22 cellular contexts compared by ENCODE assay signal in genomic region chr6:45730232-45730631, GRCh38.
A peak's percentile ranks its signal among the peaks of the same experiment; 100 is the strongest.
DNase-seq lines count a peak whose midpoint lies in the region; ATAC-seq and TF ChIP-seq lines count a peak whose summit lies in the region.
"Had no signal": no experiment of that assay in that cellular context is flagged by ENCODE, and none has a peak within 500 bp of the region (broad histone marks: within the 10 kb centered on the region; RNA-seq: fewer than 3 reads in every experiment).

No MANE protein-coding gene starts in this region.

- CTCF ChIA-PET in HEK293 (lab: Yijun Ruan, JAX), result no interaction called here

- ATAC-seq in Right ventricle myocardium superior (ENCODE audit: poor library complexity) (peak; percentile 58), left ventricle myocardium superior (peak; percentile 47), GM18498 (IDR thresholded peaks at IDR 0.05; ENCODE audit: unreplicated experiment) (no peak), HG02938 (IDR thresholded peaks at IDR 0.05; ENCODE audit: unreplicated experiment) (no peak)
- ATAC-seq: A549 had no signal

- H4K20me1 ChIP-seq in osteoblast (ENCODE audit: insufficient read depth, low read length), result no peaks in the 10 kb centered on the region
- H4K20me1 ChIP-seq: BLaER1 treated with 17β-estradiol and CSF1 and Interleukin-3, amounts not matched to agents 10 nM and 100 nM had no signal

- H3K4me1 ChIP-seq in HEK293 (ENCODE audit: control insufficient read depth, insufficient read depth, low read length), result no peaks in the 10 kb centered on the region
- H3K4me1 ChIP-seq in osteoblast (ENCODE audit: insufficient read depth, low read length), result no peaks in the 10 kb centered on the region
- H3K4me1 ChIP-seq: A549; BE2C; BLaER1 treated with 17β-estradiol and CSF1 and Interleukin-3, amounts not matched to agents 10 nM and 100 nM had no signal

- H2AFZ ChIP-seq in osteoblast (ENCODE audit: low read length), result no peak overlapping the region

- DNase-seq in Right ventricle myocardium superior (no peak), cardiac septum (ENCODE audit: low spot score) (no peak), left ventricle myocardium superior (no peak), osteoblast (ENCODE audit: insufficient read length, low spot score, missing footprints) (peak; percentile 3)
- DNase-seq: 8988T; ACHN; AML-193; BE2C; Calu3; CD4-positive, alpha-beta T cell; CD8-positive, alpha-beta memory T cell; COR-L47; DMS53; DMS79 treated with DMSO at 0.1 percent for 48 hours; GF-D8; H7; HCEC 1CT had no signal

- TF ChIP-seq CTCF in HEK293 (tag by site-specific recombination; IDR thresholded peaks at IDR 0.05), result no peak
- no peak for TF ChIP-seq CTCF in osteoblast (IDR thresholded peaks at IDR 0.05; ENCODE audit: extremely low read depth, low read depth, low read length)

- H3K4me2 ChIP-seq in osteoblast (ENCODE audit: insufficient read depth, low read length), result no peak overlapping the region
- H3K4me2 ChIP-seq: A549; BLaER1 treated with 17β-estradiol and CSF1 and Interleukin-3, amounts not matched to agents 10 nM and 100 nM had no signal

- H3K36me3 ChIP-seq in HEK293 (ENCODE audit: control insufficient read depth in 2 of 2, insufficient read depth in 1 of 2, low read length in 2 of 2) (no peaks in the 10 kb centered on the region), osteoblast (ENCODE audit: insufficient read depth, low read length) (no peaks in the 10 kb centered on the region)
- H3K36me3 ChIP-seq: BE2C; BLaER1 treated with 17β-estradiol and CSF1 and Interleukin-3, amounts not matched to agents 10 nM and 100 nM had no signal

- H3K9me3 ChIP-seq in HEK293 (ENCODE audit: control insufficient read depth, insufficient read depth, low read depth, low read length) (no peaks in the 10 kb centered on the region), osteoblast (ENCODE audit: low read depth, low read length) (no peaks in the 10 kb centered on the region)
- H3K9me3 ChIP-seq: A549; BE2C; BLaER1 treated with 17β-estradiol and CSF1 and Interleukin-3, amounts not matched to agents 10 nM and 100 nM had no signal

- intact Hi-C loops in Right ventricle myocardium superior (cut with DNase I), result no loop called here
- intact Hi-C loops in cardiac septum (cut with DNase I), result no loop called here
- intact Hi-C loops in left ventricle myocardium superior (cut with micrococcal nuclease), result no loop called here

- H3K79me2 ChIP-seq in osteoblast (ENCODE audit: insufficient read depth, low read length), result no peaks in the 10 kb centered on the region

- POLR2A ChIA-PET in HEK293 (lab: Yijun Ruan, JAX), result no interaction called here

- peaks cover 14% of the 10 kb centered on the region for H3K27me3 ChIP-seq in osteoblast (ENCODE audit: insufficient read depth, low read length)
- H3K27me3 ChIP-seq: BE2C; BLaER1 treated with 17β-estradiol and CSF1 and Interleukin-3, amounts not matched to agents 10 nM and 100 nM had no signal

- no peak overlapping the region for H3K4me3 ChIP-seq in HEK293 (ENCODE audit: low read depth, low read length)
- no peak overlapping the region for H3K4me3 ChIP-seq in osteoblast (ENCODE audit: insufficient read depth, low read length)
- H3K4me3 ChIP-seq: A549; BLaER1 treated with 17β-estradiol and CSF1 and Interleukin-3, amounts not matched to agents 10 nM and 100 nM had no signal

- H3K27ac ChIP-seq in HEK293 (ENCODE audit: extremely low read depth, low read depth, low read length) (no peak overlapping the region), osteoblast (ENCODE audit: low read depth, low read length) (no peak overlapping the region)
- H3K27ac ChIP-seq: A549; BLaER1 treated with 17β-estradiol and CSF1 and Interleukin-3, amounts not matched to agents 10 nM and 100 nM had no signal

TF ChIP-seq in HEK293, 187 proteins besides CTCF, POLR2A, EP300 and RAD21:
- no peak for TF ChIP-seq ZNF23 (tag by site-specific recombination; IDR thresholded peaks at IDR 0.05; ENCODE audit: borderline replicate concordance)
- TF ChIP-seq SCRT2 (tag by site-specific recombination; IDR thresholded peaks at IDR 0.05), result peak; percentile 42
- no peak for TF ChIP-seq PRDM2 (tag by site-specific recombination; IDR thresholded peaks at IDR 0.05; ENCODE audit: borderline replicate concordance)
- no peak for TF ChIP-seq ZNF580 (tag by site-specific recombination; IDR thresholded peaks at IDR 0.05)
- TF ChIP-seq ZNF621 (tag by site-specific recombination; IDR thresholded peaks at IDR 0.05), result no peak
- TF ChIP-seq, protein P1, sequence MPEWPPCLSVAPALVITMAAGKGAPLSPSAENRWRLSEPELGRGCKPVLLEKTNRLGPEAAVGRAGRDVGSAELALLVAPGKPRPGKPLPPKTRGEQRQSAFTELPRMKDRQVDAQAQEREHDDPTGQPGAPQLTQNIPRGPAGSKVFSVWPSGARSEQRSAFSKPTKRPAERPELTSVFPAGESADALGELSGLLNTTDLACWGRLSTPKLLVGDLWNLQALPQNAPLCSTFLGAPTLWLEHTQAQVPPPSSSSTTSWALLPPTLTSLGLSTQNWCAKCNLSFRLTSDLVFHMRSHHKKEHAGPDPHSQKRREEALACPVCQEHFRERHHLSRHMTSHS (tag by site-specific recombination; IDR thresholded peaks at IDR 0.05), result no peak
- no peak for TF ChIP-seq ZNF660 (tag by site-specific recombination; IDR thresholded peaks at IDR 0.05)
- TF ChIP-seq ZNF114 (tag by site-specific recombination; IDR thresholded peaks at IDR 0.05), result no peak

Comparison
In these comparisons a context has a peak if more than half of its experiments do, and no peak if none do; other contexts are left out.
1. ATAC-seq: peak in Right ventricle myocardium superior (single experiment) and left ventricle myocardium superior (single experiment); none in GM18498 (single experiment) and HG02938 (single experiment).